8 cellular contexts compared by ENCODE assay signal in genomic region chr10:68330852-68331454, GRCh38. TPM values are rescaled to one million over a fixed set of nuclear protein-coding genes. Genes with fewer than 3 reads are reported as not detected.
DNase-seq lines count a peak whose midpoint lies in the region; ATAC-seq and TF ChIP-seq lines count a peak whose summit lies in the region.

No MANE protein-coding gene starts in this region.

- peak overlapping the region; percentile 98 to 100 (median 99) for H3K27ac ChIP-seq in BLaER1 treated with 17β-estradiol and CSF1 and Interleukin-3, amounts not matched to agents 10 nM and 100 nM

- peak overlapping the region; percentile 100 for H3K4me3 Mint-ChIP-seq in activated T-cell treated with anti-CD3 and anti-CD28 coated beads, Interleukin-2, amount 50 U/mL, for 24 hours
- peak overlapping the region; percentile 99 for H3K4me3 Mint-ChIP-seq in osteocyte (ENCODE audit: unreplicated experiment)

- H3K9me3 Mint-ChIP-seq in activated T-cell treated with anti-CD3 and anti-CD28 coated beads, Interleukin-2, amount 50 U/mL, for 24 hours: peaks cover 2% of the 10 kb centered on the region
- no peaks in the 10 kb centered on the region for H3K9me3 Mint-ChIP-seq in osteocyte (ENCODE audit: unreplicated experiment)

- no peaks in the 10 kb centered on the region for H3K27me3 ChIP-seq in BLaER1 treated with 17β-estradiol and CSF1 and Interleukin-3, amounts not matched to agents 10 nM and 100 nM

- H3K27ac Mint-ChIP-seq in activated T-cell treated with anti-CD3 and anti-CD28 coated beads, Interleukin-2, amount 50 U/mL, for 24 hours: peak overlapping the region; percentile 100
- H3K27ac Mint-ChIP-seq in osteocyte (ENCODE audit: unreplicated experiment): peak overlapping the region; percentile 100

- peaks cover 45 to 61% (median 51%) of the 10 kb centered on the region in 10 experiments for H3K4me1 ChIP-seq in BLaER1 treated with 17β-estradiol and CSF1 and Interleukin-3, amounts not matched to agents 10 nM and 100 nM

- peaks cover 4 to 24% (median 12%) of the 10 kb centered on the region in 11 experiments; a peak in 17 of 22 replicates for H3K36me3 ChIP-seq in BLaER1 treated with 17β-estradiol and CSF1 and Interleukin-3, amounts not matched to agents 10 nM and 100 nM

- H3K27me3 Mint-ChIP-seq in activated T-cell treated with anti-CD3 and anti-CD28 coated beads, Interleukin-2, amount 50 U/mL, for 24 hours: no peaks in the 10 kb centered on the region
- H3K27me3 Mint-ChIP-seq in osteocyte (ENCODE audit: unreplicated experiment): no peaks in the 10 kb centered on the region

- H3K4me3 ChIP-seq in BLaER1 treated with 17β-estradiol and CSF1 and Interleukin-3, amounts not matched to agents 10 nM and 100 nM: peak overlapping the region; percentile 65 to 95 (median 89)
- H3K4me3 ChIP-seq in fibroblast of villous mesenchyme (ENCODE audit: low read depth, low read length): peak overlapping the region; percentile 99

- H4K20me1 ChIP-seq in BLaER1 treated with 17β-estradiol and CSF1 and Interleukin-3, amounts not matched to agents 10 nM and 100 nM: peaks cover 31 to 35% (median 34%) of the 10 kb centered on the region in 11 experiments

- peak overlapping the region; percentile 58 to 95 (median 84) for H3K4me2 ChIP-seq in BLaER1 treated with 17β-estradiol and CSF1 and Interleukin-3, amounts not matched to agents 10 nM and 100 nM

- ATAC-seq in GM19023 (IDR thresholded peaks at IDR 0.05; ENCODE audit: unreplicated experiment) (no peak), HG02885 (IDR thresholded peaks at IDR 0.05; ENCODE audit: poor library complexity, unreplicated experiment) (no peak)

- peaks cover 45% of the 10 kb centered on the region for H3K4me1 Mint-ChIP-seq in activated T-cell treated with anti-CD3 and anti-CD28 coated beads, Interleukin-2, amount 50 U/mL, for 24 hours (ENCODE audit: low read depth)
- H3K4me1 Mint-ChIP-seq in osteocyte (ENCODE audit: unreplicated experiment): peaks cover 50% of the 10 kb centered on the region

- DNase-seq in M059J (ENCODE audit: low read depth): peak; percentile 42
- peak; percentile 60 for DNase-seq in activated T-cell treated with anti-CD3 and anti-CD28 coated beads, Interleukin-2, amount 50 U/mL, for 24 hours
- DNase-seq in fibroblast of villous mesenchyme (ENCODE audit: low read depth): peak; percentile 33
- no peak for DNase-seq in osteocyte (ENCODE audit: extremely low spot score, unreplicated experiment)
- DNase-seq in retina: no peak

- H3K9me3 ChIP-seq in BLaER1 treated with 17β-estradiol and CSF1 and Interleukin-3, amounts not matched to agents 10 nM and 100 nM (replicated peaks in 1 of 11): peaks cover 0 to 17% (median 0%) of the 10 kb centered on the region in 11 experiments; a peak in 7 of 22 replicates

- peaks cover 47% of the 10 kb centered on the region for H3K36me3 Mint-ChIP-seq in activated T-cell treated with anti-CD3 and anti-CD28 coated beads, Interleukin-2, amount 50 U/mL, for 24 hours (ENCODE audit: low read depth)
- peaks cover 7% of the 10 kb centered on the region for H3K36me3 Mint-ChIP-seq in osteocyte (ENCODE audit: unreplicated experiment)

- H3K9ac ChIP-seq in BLaER1 treated with 17β-estradiol and CSF1 and Interleukin-3, amounts not matched to agents 10 nM and 100 nM: peak overlapping the region; percentile 97 to 100 (median 99)

- TF ChIP-seq CTCF in fibroblast of villous mesenchyme (IDR thresholded peaks at IDR 0.05; ENCODE audit: insufficient read depth, low read depth, low read length): no peak
- TF ChIP-seq CTCF in osteocyte (IDR thresholded peaks at IDR 0.05): no peak

RNA-seq across cellular contexts. Expression of gene HNRNPH3, which starts 0.9 kb away (rescaled TPM):
- 46.1 and 46.4 TPM in 2 replicates for total RNA-seq in M059J (2014; rRNA removed; shearing (Covaris generic))
- total RNA-seq in fibroblast of villous mesenchyme (18.0 and 22.9 TPM in 2 replicates), osteocyte (84.7 and 97.2 TPM in 2 replicates)

RNA-seq across cellular contexts. Expression of gene PBLD, which starts 1.8 kb away (rescaled TPM):
- total RNA-seq in M059J (2014; rRNA removed; shearing (Covaris generic)): 3.5 and 9.1 TPM in 2 replicates
- total RNA-seq in fibroblast of villous mesenchyme: 7.1 and 9.1 TPM in 2 replicates
- total RNA-seq in osteocyte: 8.6 and 10.1 TPM in 2 replicates

Comparison
In these comparisons a context has a peak if more than half of its experiments do, and no peak if none do; other contexts are left out.
1. DNase-seq: peak in M059J (single experiment), activated T-cell treated with anti-CD3 and anti-CD28 coated beads, Interleukin-2, amount 50 U/mL, for 24 hours (single experiment) and fibroblast of villous mesenchyme (single experiment); none in osteocyte (single experiment) and retina (single experiment).